In genomic region chr2:217866457-217866856, GRCh38 we compare ENCODE assay signal across 1 cellular context.
TF ChIP-seq lines count a peak whose summit lies in the region.

No MANE protein-coding gene starts in this region.

TF ChIP-seq in GM23338, 12 proteins besides CTCF, POLR2A, EP300 and RAD21 (continued from another document):
- TF ChIP-seq REST (IDR thresholded peaks at IDR 0.05; ENCODE audit: unreplicated experiment) (no peak), ETS1 (IDR thresholded peaks at IDR 0.05) (no peak), ZNF331 (CRISPR knock-in tag; IDR thresholded peaks at IDR 0.05; ENCODE audit: low read depth) (no peak), EZH2 (IDR thresholded peaks at IDR 0.05; ENCODE audit: low read depth, unreplicated experiment) (no peak), ZNF114 (CRISPR knock-in tag; IDR thresholded peaks at IDR 0.05) (no peak), ZNF462 (CRISPR knock-in tag; IDR thresholded peaks at IDR 0.05) (no peak), EZH2phosphoT487 (IDR thresholded peaks at IDR 0.05; ENCODE audit: unreplicated experiment) (no peak), STAT1 (IDR thresholded peaks at IDR 0.05; ENCODE audit: unreplicated experiment) (no peak), CREB1 (CRISPR knock-in tag; IDR thresholded peaks at IDR 0.05; ENCODE audit: low read depth) (no peak)
TF ChIP-seq in GM23338: peak in this region for 0.
